15 cellular contexts compared by ENCODE assay signal in the genomic region with DNA sequence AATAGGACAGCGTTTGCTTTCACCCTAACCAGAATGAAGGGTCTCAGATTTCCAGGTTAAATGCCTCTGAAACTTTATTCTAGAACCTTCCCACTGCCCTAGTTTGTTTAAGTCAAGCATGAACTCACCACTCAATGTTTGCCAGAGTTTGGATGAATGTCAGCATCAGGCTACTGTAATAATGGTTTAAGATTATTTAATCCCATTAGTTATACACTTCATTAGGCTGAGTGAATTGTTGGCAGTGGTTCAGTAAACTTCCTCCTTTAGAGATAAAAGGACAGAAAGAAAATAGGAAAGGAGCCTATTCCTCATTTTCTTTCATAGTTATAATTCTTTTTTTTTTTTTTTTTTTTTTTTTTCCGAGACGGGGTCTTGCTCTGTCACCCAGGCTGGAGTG.
"Had no signal": no experiment of that assay in that cellular context is flagged by ENCODE, and none has a peak within 500 bp of the region (broad histone marks: within the 10 kb centered on the region; RNA-seq: fewer than 3 reads in every experiment).

No MANE protein-coding gene starts in this region.

- H3K27ac ChIP-seq: right atrium auricular region had no signal

- H3K4me3 ChIP-seq: right atrium auricular region had no signal

- H3K9me3 ChIP-seq: right atrium auricular region had no signal

- H3K27me3 ChIP-seq: right atrium auricular region had no signal

- H3K36me3 ChIP-seq: right atrium auricular region had no signal

- DNase-seq: activated CD4-positive, alpha-beta T cell treated with anti-CD3 and anti-CD28 coated beads, Interleukin-2, amount 50 U/mL, for 48 hours; activated naive CD4-positive, alpha-beta T cell treated with anti-CD3 and anti-CD28 coated beads for 36 hours; activated naive CD8-positive, alpha-beta T cell treated with anti-CD3 and anti-CD28 coated beads, Interleukin-2, amount 10 ng/mL, durations not matched to agents 7 days and 5 days; activated T-cell treated with anti-CD3 and anti-CD28 coated beads, Interleukin-2, amount 50 U/mL, for 48 hours; amygdala; cortex of kidney; immature natural killer cell; kidney glomerular epithelial cell; left ventricle myocardium superior; mammary epithelial cell; naive thymus-derived CD8-positive, alpha-beta T cell; stimulated activated CD4-positive, alpha-beta T cell treated with anti-CD3 and anti-CD28 coated beads, Interleukin-4, amount 100 ng/mL, for 24 hours; stimulated activated naive CD4-positive, alpha-beta T cell treated with Interleukin-2 at 50 U/mL for 16 hours; T-helper 9 cell had no signal

- ATAC-seq: left ventricle myocardium superior; naive thymus-derived CD8-positive, alpha-beta T cell had no signal
